In genomic region chr6:136738178-136739057, GRCh38 we compare ENCODE assay signal across 11 cellular contexts. TPM values are rescaled to one million over a fixed set of nuclear protein-coding genes. Genes with fewer than 3 reads are reported as not detected.
DNase-seq lines count a peak whose midpoint lies in the region; ATAC-seq and TF ChIP-seq lines count a peak whose summit lies in the region.
"Had no signal": no experiment of that assay in that cellular context is flagged by ENCODE, and none has a peak within 500 bp of the region (broad histone marks: within the 10 kb centered on the region; RNA-seq: fewer than 3 reads in every experiment).

No MANE protein-coding gene starts in this region.

- intact Hi-C loops in colonic mucosa (cut with DNase I) (no loop called here), left lung (cut with DNase I) (no loop called here), testis (cut with DNase I; ENCODE audit: low total_unique reads) (no loop called here)
- intact Hi-C loops in CD8-positive, alpha-beta T cell (cut with DNase I, micrococcal nuclease) = loop anchor here (1.0 to 5.0 kb wide), 2 partner anchors 55 to 86 kb away; no protein-coding TSS in a partner anchor

- WGBS in testis, 2 donors = 63 to 71% methylated on average over 11 to 13 of the region's 13 CpGs

- CTCF ChIA-PET in CD8-positive, alpha-beta T cell (lab: Charles Lee) = interaction anchor here (0.6 to 4.1 kb wide), 5 partner anchors 10 to 94 kb away, joined by 3 to 63 read pairs (median 4); partner anchors contain the start of gene MAP3K5

- ATAC-seq in T-helper 17 cell (no peak), left lung (peak; percentile 44), HG03097 (IDR thresholded peaks at IDR 0.05; ENCODE audit: low FRiP score, unreplicated experiment) (no peak), HG02571 (IDR thresholded peaks at IDR 0.05; ENCODE audit: unreplicated experiment) (no peak)
- ATAC-seq in CD8-positive, alpha-beta T cell = no peak

- no peak for DNase-seq in T-helper 17 cell
- DNase-seq in colonic mucosa = peak; percentile 61
- no peak for DNase-seq in left lung
- DNase-seq in testis = peak; percentile 45
- DNase-seq in CD8-positive, alpha-beta T cell = no peak
- no peak for DNase-seq in stimulated activated naive CD4-positive, alpha-beta T cell (lab: John Stamatoyannopoulos, UW)
- DNase-seq: activated CD8-positive, alpha-beta memory T cell treated with anti-CD3 and anti-CD28 coated beads for 24 hours had no signal

- no peaks in the 10 kb centered on the region for H3K9me3 Mint-ChIP-seq in CD8-positive, alpha-beta T cell
- H3K9me3 Mint-ChIP-seq: IgD-negative memory B cell had no signal

- TF ChIP-seq CTCF in colonic mucosa (IDR thresholded peaks at IDR 0.05) (no peak), left lung (IDR thresholded peaks at IDR 0.05) (no peak), testis (IDR thresholded peaks at IDR 0.05) (no peak)
- no peak for TF ChIP-seq CTCF in CD8-positive, alpha-beta T cell (IDR thresholded peaks at IDR 0.05)

- peaks cover 45% of the 10 kb centered on the region for H3K4me1 Mint-ChIP-seq in T-helper 17 cell
- peaks cover 24% of the 10 kb centered on the region for H3K4me1 Mint-ChIP-seq in CD8-positive, alpha-beta T cell (ENCODE audit: low read depth)

- no peak overlapping the region for H3K4me3 Mint-ChIP-seq in T-helper 17 cell
- H3K4me3 Mint-ChIP-seq in CD8-positive, alpha-beta T cell = no peak overlapping the region
- H3K4me3 Mint-ChIP-seq: mesothelial cell of epicardium had no signal

- H3K9me3 ChIP-seq in T-helper 17 cell (ENCODE audit: control insufficient read depth, low read length, poor library complexity, severe bottlenecking) (no peaks in the 10 kb centered on the region), colonic mucosa (no peaks in the 10 kb centered on the region), left lung (no peaks in the 10 kb centered on the region), testis (no peaks in the 10 kb centered on the region)
- H3K9me3 ChIP-seq in CD8-positive, alpha-beta T cell (ENCODE audit: low read length) = no peaks in the 10 kb centered on the region

- POLR2A ChIA-PET in CD8-positive, alpha-beta T cell (lab: Charles Lee) = interaction anchor here (1.0 to 3.5 kb wide), 2 partner anchors 9 to 54 kb away, joined by 3 to 29 read pairs; partner anchors contain the start of gene MAP3K5

- H3K36me3 Mint-ChIP-seq in T-helper 17 cell (ENCODE audit: low read depth) = peaks cover 7% of the 10 kb centered on the region
- no peaks in the 10 kb centered on the region for H3K36me3 Mint-ChIP-seq in CD8-positive, alpha-beta T cell
- H3K36me3 Mint-ChIP-seq: mesothelial cell of epicardium had no signal

- H3K27me3 ChIP-seq in colonic mucosa = no peaks in the 10 kb centered on the region
- H3K27me3 ChIP-seq in left lung = no peaks in the 10 kb centered on the region
- no peaks in the 10 kb centered on the region for H3K27me3 ChIP-seq in testis
- H3K27me3 ChIP-seq in CD8-positive, alpha-beta T cell (ENCODE audit: insufficient read depth, low read length) = no peaks in the 10 kb centered on the region

- H3K27ac Mint-ChIP-seq in T-helper 17 cell = peak overlapping the region; percentile 61
- no peak overlapping the region for H3K27ac Mint-ChIP-seq in CD8-positive, alpha-beta T cell
- H3K27ac Mint-ChIP-seq: IgD-negative memory B cell had no signal

- H3K27me3 Mint-ChIP-seq in T-helper 17 cell = no peaks in the 10 kb centered on the region
- H3K27me3 Mint-ChIP-seq in CD8-positive, alpha-beta T cell (ENCODE audit: low read depth) = no peaks in the 10 kb centered on the region
- H3K27me3 Mint-ChIP-seq: IgD-negative memory B cell had no signal

- H3K36me3 ChIP-seq in colonic mucosa = no peaks in the 10 kb centered on the region
- H3K36me3 ChIP-seq in left lung = no peaks in the 10 kb centered on the region
- no peaks in the 10 kb centered on the region for H3K36me3 ChIP-seq in testis (ENCODE audit: low read depth, missing control alignments)
- H3K36me3 ChIP-seq in CD8-positive, alpha-beta T cell (ENCODE audit: insufficient read depth, low read length) = no peaks in the 10 kb centered on the region

- TF ChIP-seq POLR2A in testis (IDR thresholded peaks at IDR 0.05) = no peak

- no peak overlapping the region for H3K4me3 ChIP-seq in colonic mucosa
- H3K4me3 ChIP-seq in left lung = no peak overlapping the region
- no peak overlapping the region for H3K4me3 ChIP-seq in testis
- H3K4me3 ChIP-seq in CD8-positive, alpha-beta T cell (ENCODE audit: low read depth, low read length) = no peak overlapping the region

- peak overlapping the region in 1 of 2 donors; percentile 16 for H3K9ac ChIP-seq in colonic mucosa (ENCODE audit: low read depth in 2 of 2, low read length in 2 of 2)

- H3K4me1 ChIP-seq in colonic mucosa (no peaks in the 10 kb centered on the region), left lung (peaks cover 10 to 30% of the 10 kb centered on the region in 2 donors), testis (peaks cover 20% of the 10 kb centered on the region)
- H3K4me1 ChIP-seq in CD8-positive, alpha-beta T cell (ENCODE audit: insufficient read depth, low read length) = no peaks in the 10 kb centered on the region

- H3K27ac ChIP-seq in colonic mucosa (no peak overlapping the region), left lung (peak overlapping the region; percentile 46 to 67), testis (no peak overlapping the region)
- no peak overlapping the region for H3K27ac ChIP-seq in CD8-positive, alpha-beta T cell (ENCODE audit: low read depth, low read length)

RNA-seq across cellular contexts. Expression of gene MAP3K5, which starts 53.9 kb away (rescaled TPM):
- 10 to 100 TPM; 35.6 to 40.3 TPM for total RNA-seq in T-helper 17 cell
- total RNA-seq in colonic mucosa = 10 to 100 TPM; 15.3 to 17.1 TPM
- 10 to 100 TPM; 20.9 to 27.7 TPM for total RNA-seq in left lung
- 10 to 100 TPM; 46.1 to 55.3 TPM for total RNA-seq in testis
- polyA plus RNA-seq in testis (ENCODE audit: insufficient read depth, low read depth, low replicate concordance) = 21.3 TPM
- 10 to 100 TPM; 11.1 to 11.3 TPM for total RNA-seq in CD8-positive, alpha-beta T cell

Comparison
In these comparisons a context has a peak if more than half of its experiments do, and no peak if none do; other contexts are left out.
1. DNase-seq: peak in colonic mucosa (single experiment) and testis (single experiment); none in T-helper 17 cell (0 of 3), left lung (0 of 2), CD8-positive, alpha-beta T cell (0 of 7) and stimulated activated naive CD4-positive, alpha-beta T cell (0 of 6).
2. H3K27ac ChIP-seq: peak in left lung (2 of 2); none in colonic mucosa (single experiment), testis (0 of 2) and CD8-positive, alpha-beta T cell (single experiment).
3. intact Hi-C loops: an anchor here in CD8-positive, alpha-beta T cell (1.0 to 5.0 kb wide); none called in colonic mucosa, left lung and testis.